8 cellular contexts compared by ENCODE assay signal in genomic region chr19:34677386-34678084, GRCh38. TPM values are rescaled to one million over a fixed set of nuclear protein-coding genes. Genes with fewer than 3 reads are reported as not detected.
DNase-seq lines count a peak whose midpoint lies in the region; ATAC-seq and TF ChIP-seq lines count a peak whose summit lies in the region.

Gene ZNF302 (plus strand): TSS chr19:34677678. CDS start chr19:34678805, 1,127 bp downstream.

- peak within 1 kb of the TSS; percentile 80 for H3K27ac ChIP-seq in PC-9

- peak within 1 kb of the TSS; percentile 99 for H2AFZ ChIP-seq in PC-9

- no peak for TF ChIP-seq CTCF in PC-9 (conservative IDR thresholded peaks at IDR 0.05)

- DNase-seq in DMS153 (lab: John Stamatoyannopoulos, UW) = peak; percentile 95
- peak; percentile 87 to 95 for DNase-seq in PC-9
- peak; percentile 97 for DNase-seq in activated T-cell treated with anti-CD3 and anti-CD28 coated beads, Interleukin-2, amount 50 U/mL, for 48 hours
- DNase-seq in myocyte (ENCODE audit: low read depth) = peak; percentile 98
- DNase-seq in stimulated activated CD8-positive, alpha-beta memory T cell treated with anti-CD3 and anti-CD28 coated beads, Interleukin-7, amount 100 ng/mL, for 48 hours (ENCODE audit: extremely low read depth in 1 of 2, low read depth in 1 of 2) = peak; percentile 88 to 95

- no peak for TF ChIP-seq EP300 in Ishikawa (IDR thresholded peaks at IDR 0.05; ENCODE audit: borderline replicate concordance)

- POLR2A ChIA-PET in PC-9 (lab: Charles Lee; ENCODE audit: unreplicated experiment) = interaction anchor here (0.6 to 0.7 kb wide), 6 partner anchors 10 to 1845 kb away, joined by 3 to 6 read pairs (median 3); partner anchors contain the start of gene SDHAF1

- no peaks in the 10 kb centered on the region; the same call in 1 of the 2 replicates for H3K79me2 ChIP-seq in PC-9 (ENCODE audit: low read depth)

- H3K4me1 ChIP-seq in PC-9 (replicated peaks; ENCODE audit: insufficient read depth) = peaks cover 16% of the 10 kb centered on the region

- H3K9me2 ChIP-seq in PC-9 (ENCODE audit: insufficient read depth) = no peaks in the 10 kb centered on the region

- H3K4me3 ChIP-seq in PC-9 = peak within 1 kb of the TSS; percentile 93

- H4K20me1 ChIP-seq in PC-9 (ENCODE audit: insufficient read depth) = no peaks in the 10 kb centered on the region

- intact Hi-C loops in PC-9 (cut with micrococcal nuclease; ENCODE audit: unreplicated experiment) = loop anchor here (1.0 kb wide), 1 partner anchor 57 kb away; the partner anchor contains the start of gene ZNF181

- peaks cover 41% of the 10 kb centered on the region for H3K36me3 ChIP-seq in PC-9 (ENCODE audit: low read depth)

- H3F3A ChIP-seq in PC-9 (ENCODE audit: insufficient read depth, low read depth) = peaks cover 12% of the 10 kb centered on the region

- ATAC-seq in GM21576 (IDR thresholded peaks at IDR 0.05; ENCODE audit: unreplicated experiment) = peak; percentile 88
- ATAC-seq in esophagus mucosa = peak; percentile 99

- H3K27me3 ChIP-seq in PC-9 (ENCODE audit: insufficient read depth, low read depth) = no peaks in the 10 kb centered on the region

- peaks cover 40% of the 10 kb centered on the region for H3K9me3 ChIP-seq in PC-9 (ENCODE audit: insufficient read depth, low read depth)

- no TSS peak for BruUV-seq in PC-9 (replicated peaks; lab: Mats Ljungman, UMichigan)

- CTCF ChIA-PET in PC-9 (lab: Charles Lee) = no interaction called here

- TF ChIP-seq RAD21 in Ishikawa (IDR thresholded peaks at IDR 0.05; ENCODE audit: low read depth) = no peak

- H3K4me2 ChIP-seq in PC-9 = peak within 1 kb of the TSS; percentile 99

TF ChIP-seq in Ishikawa, 13 proteins besides CTCF, POLR2A, EP300 and RAD21:
- peak; percentile 38; the same call in 1 of the 2 replicates for TF ChIP-seq TCF12 (IDR thresholded peaks at IDR 0.05; ENCODE audit: low read depth)
- peak; percentile 86 for TF ChIP-seq MAX (IDR thresholded peaks at IDR 0.05)
- no peak for TF ChIP-seq ZBTB7A (IDR thresholded peaks at IDR 0.05; ENCODE audit: low read depth)
- TF ChIP-seq TAF1 (IDR thresholded peaks at IDR 0.05; ENCODE audit: low read depth) = no peak
- 0 out of 2 replicates have a peak, but pooled peaks have one; percentile 0 for TF ChIP-seq USF1 (IDR thresholded peaks at IDR 0.05)

RNA-seq across cellular contexts. Expression of gene ZNF302, which starts in this region (rescaled TPM):
- 17.5 and 19.5 TPM in 2 replicates for total RNA-seq in PC-9 (2021)
- 7.2 TPM for total RNA-seq in esophagus mucosa
- 41.8 and 45.9 TPM in 2 replicates for total RNA-seq in myocyte
- polyA plus RNA-seq in myocyte (2012) = 20.7 TPM

Comparison
In these comparisons a context has a peak if more than half of its experiments do, and no peak if none do; other contexts are left out.
1. Peak in every context shown above with its lines: DNase-seq, ATAC-seq, H3K4me3 ChIP-seq and H3K27ac ChIP-seq.